20 cellular contexts compared by ENCODE assay signal in the genomic region with DNA sequence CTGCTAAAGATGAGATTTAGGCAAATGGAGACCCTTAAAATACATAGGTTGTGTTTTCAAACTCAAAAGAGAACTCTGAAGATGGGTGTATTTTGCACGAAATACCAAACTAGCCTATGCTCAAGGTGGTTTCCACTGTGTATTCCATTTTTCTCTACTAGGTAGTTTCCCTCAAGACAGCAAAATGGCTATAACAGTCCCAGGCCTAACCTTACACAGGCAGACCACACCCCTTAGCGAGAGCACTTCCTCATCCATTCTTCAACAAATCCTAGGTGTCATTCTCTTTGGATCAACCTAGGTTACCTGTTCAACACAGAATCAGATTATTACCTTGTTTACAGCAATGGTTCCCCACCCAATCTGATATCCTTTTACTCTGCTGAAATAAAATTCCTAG. TPM values are rescaled to one million over a fixed set of nuclear protein-coding genes. Genes with fewer than 3 reads are reported as not detected.
A peak's percentile ranks its signal among the peaks of the same experiment; 100 is the strongest.
DNase-seq lines count a peak whose midpoint lies in the region; ATAC-seq, FAIRE-seq and TF ChIP-seq lines count a peak whose summit lies in the region.
"Had no signal": no experiment of that assay in that cellular context is flagged by ENCODE, and none has a peak within 500 bp of the region (broad histone marks: within the 10 kb centered on the region; RNA-seq: fewer than 3 reads in every experiment).

No MANE protein-coding gene starts in this region.

- ATAC-seq in esophagus mucosa (peak; percentile 53), HG03175 (IDR thresholded peaks at IDR 0.05; ENCODE audit: unreplicated experiment) (no peak)
- no peak for ATAC-seq in naive thymus-derived CD8-positive, alpha-beta T cell
- ATAC-seq: A549, Panc1 had no signal

- no peaks in the 10 kb centered on the region for H3K27me3 Mint-ChIP-seq in progenitor cell of endocrine pancreas
- H3K27me3 Mint-ChIP-seq in naive thymus-derived CD8-positive, alpha-beta T cell = no peaks in the 10 kb centered on the region
- H3K27me3 Mint-ChIP-seq: CD4-positive, alpha-beta T cell had no signal

- TF ChIP-seq CTCF in GM12865 (IDR thresholded peaks at IDR 0.05; ENCODE audit: insufficient read depth, low read depth, low read length, missing control alignments) (no peak), progenitor cell of endocrine pancreas (IDR thresholded peaks at IDR 0.05; ENCODE audit: unreplicated experiment) (no peak)

- no peaks in the 10 kb centered on the region for H3K9me3 Mint-ChIP-seq in progenitor cell of endocrine pancreas (ENCODE audit: low read depth)
- H3K9me3 Mint-ChIP-seq in naive thymus-derived CD8-positive, alpha-beta T cell = no peaks in the 10 kb centered on the region
- H3K9me3 Mint-ChIP-seq: CD4-positive, alpha-beta T cell had no signal

- DNase-seq in GM12865 (ENCODE audit: low read depth) (peak; percentile 21), H54 (ENCODE audit: insufficient read length, low spot score) (no peak), progenitor cell of endocrine pancreas (ENCODE audit: low spot score, unreplicated experiment) (no peak), DMS53 (lab: John Stamatoyannopoulos, UW) (no peak)
- DNase-seq in naive thymus-derived CD8-positive, alpha-beta T cell = no peak
- DNase-seq: AML-193; CD4-positive, alpha-beta T cell; Kasumi-1; NCI-H1417; NCI-H1694 treated with DMSO at 0.1 percent for 48 hours; NCI-H2081; NCI-H2227 treated with DMSO at 0.1 percent for 48 hours; NCI-H526 treated with DMSO at 0.1 percent for 48 hours; SHP77 had no signal

- peaks cover 9% of the 10 kb centered on the region for H3K4me1 Mint-ChIP-seq in progenitor cell of endocrine pancreas (ENCODE audit: low read depth)
- no peaks in the 10 kb centered on the region for H3K4me1 Mint-ChIP-seq in naive thymus-derived CD8-positive, alpha-beta T cell

- peaks cover 26% of the 10 kb centered on the region for H3K36me3 Mint-ChIP-seq in progenitor cell of endocrine pancreas (ENCODE audit: insufficient read depth)
- peaks cover 0 to 14% (median 14%) of the 10 kb centered on the region in 3 donors for H3K36me3 Mint-ChIP-seq in naive thymus-derived CD8-positive, alpha-beta T cell

- H3K27ac Mint-ChIP-seq in progenitor cell of endocrine pancreas = peak overlapping the region; percentile 59
- no peak overlapping the region for H3K27ac Mint-ChIP-seq in naive thymus-derived CD8-positive, alpha-beta T cell
- H3K27ac Mint-ChIP-seq: CD4-positive, alpha-beta T cell had no signal

- POLR2A ChIA-PET in naive thymus-derived CD8-positive, alpha-beta T cell (lab: Charles Lee) = no interaction called here

- H3K4me3 Mint-ChIP-seq in progenitor cell of endocrine pancreas (ENCODE audit: low read depth) = no peak overlapping the region
- H3K4me3 Mint-ChIP-seq in naive thymus-derived CD8-positive, alpha-beta T cell = no peak overlapping the region
- H3K4me3 Mint-ChIP-seq: CD4-positive, alpha-beta T cell had no signal

- TF ChIP-seq POLR2A in H54 (IDR thresholded peaks at IDR 0.05; ENCODE audit: low read depth, low read length) = no peak

- FAIRE-seq in H54 (lab: Jason Lieb, UNC) = peak; percentile 20
- FAIRE-seq: D721Med had no signal

- H3K4me3 ChIP-seq in GM12865 (ENCODE audit: low read depth, low read length) = no peak overlapping the region
- H3K4me3 ChIP-seq: A549; BLaER1 treated with 17β-estradiol and CSF1 and Interleukin-3, amounts not matched to agents 10 nM and 100 nM had no signal

RNA-seq across cellular contexts. Expression of a gene that starts 42.6 kb away (rescaled TPM):
- total RNA-seq in esophagus mucosa = 14.2 TPM
- 119 and 122 TPM in 2 replicates for total RNA-seq in progenitor cell of endocrine pancreas
- total RNA-seq in naive thymus-derived CD8-positive, alpha-beta T cell = 10 to 100 TPM; 16.3 to 20.2 TPM
- 10 to 100 TPM in 2 of 3 donors, 1 to 10 TPM in 1; 8.0 to 13.1 (median 11.5) TPM for polyA plus RNA-seq in naive thymus-derived CD8-positive, alpha-beta T cell
